ENCODE assay signal across 8 cellular contexts in the genomic region with DNA sequence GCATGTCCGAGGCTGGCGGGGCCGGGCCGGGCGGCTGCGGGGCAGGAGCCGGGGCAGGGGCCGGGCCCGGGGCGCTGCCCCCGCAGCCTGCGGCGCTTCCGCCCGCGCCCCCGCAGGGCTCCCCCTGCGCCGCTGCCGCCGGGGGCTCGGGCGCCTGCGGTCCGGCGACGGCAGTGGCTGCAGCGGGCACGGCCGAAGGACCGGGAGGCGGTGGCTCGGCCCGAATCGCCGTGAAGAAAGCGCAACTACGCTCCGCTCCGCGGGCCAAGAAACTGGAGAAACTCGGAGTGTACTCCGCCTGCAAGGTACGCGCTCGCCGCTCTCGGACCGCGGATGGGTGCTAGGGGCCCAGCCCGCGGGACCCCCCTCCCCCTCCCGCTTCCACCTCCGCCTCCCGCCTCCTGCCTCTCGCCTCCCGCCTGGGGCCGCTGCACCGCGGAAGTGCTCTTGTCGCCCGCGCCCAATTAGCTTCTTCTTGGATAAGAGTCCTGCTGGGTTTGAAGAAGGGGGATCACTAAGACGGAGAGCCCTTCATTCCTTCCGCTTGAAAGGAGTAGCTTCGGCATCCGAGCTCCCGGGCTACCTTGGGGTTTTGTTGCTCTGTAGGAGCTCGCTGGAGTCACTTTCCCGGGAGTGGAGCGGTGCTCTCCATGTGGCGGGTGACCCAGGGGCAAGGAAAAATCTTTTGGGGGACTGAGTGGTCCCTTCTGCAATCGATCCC. TPM values are rescaled to one million over a fixed set of nuclear protein-coding genes. Genes with fewer than 3 reads are reported as not detected.
DNase-seq lines count a peak whose midpoint lies in the region; ATAC-seq and TF ChIP-seq lines count a peak whose summit lies in the region.

No MANE protein-coding gene starts in this region.

- TF ChIP-seq CTCF in DND-41 (IDR thresholded peaks at IDR 0.05; ENCODE audit: borderline replicate concordance, extremely low read depth, low read length, poor library complexity, severe bottlenecking), result peak; percentile 34
- no peak for TF ChIP-seq CTCF in neural progenitor cell (IDR thresholded peaks at IDR 0.05)
- TF ChIP-seq CTCF in suprapubic skin (IDR thresholded peaks at IDR 0.05), result peak in 1 of 2 donors; percentile 8

- H3K4me1 Mint-ChIP-seq in activated naive CD4-positive, alpha-beta T cell treated with anti-CD3 and anti-CD28 coated beads for 36 hours (ENCODE audit: low read depth), result peaks cover 43% of the 10 kb centered on the region
- peaks cover 29% of the 10 kb centered on the region for H3K4me1 Mint-ChIP-seq in neural progenitor cell

- H3K36me3 Mint-ChIP-seq in activated naive CD4-positive, alpha-beta T cell treated with anti-CD3 and anti-CD28 coated beads for 36 hours (ENCODE audit: low read depth), result no peaks in the 10 kb centered on the region
- no peaks in the 10 kb centered on the region for H3K36me3 Mint-ChIP-seq in neural progenitor cell

- peak overlapping the region; percentile 92 for H3K27ac Mint-ChIP-seq in activated naive CD4-positive, alpha-beta T cell treated with anti-CD3 and anti-CD28 coated beads for 36 hours
- peak overlapping the region; percentile 93 for H3K27ac Mint-ChIP-seq in neural progenitor cell

- no peaks in the 10 kb centered on the region for H3K9me3 Mint-ChIP-seq in activated naive CD4-positive, alpha-beta T cell treated with anti-CD3 and anti-CD28 coated beads for 36 hours
- H3K9me3 Mint-ChIP-seq in neural progenitor cell, result no peaks in the 10 kb centered on the region

- H3K4me3 Mint-ChIP-seq in activated naive CD4-positive, alpha-beta T cell treated with anti-CD3 and anti-CD28 coated beads for 36 hours, result peak overlapping the region; percentile 95
- H3K4me3 Mint-ChIP-seq in neural progenitor cell, result peak overlapping the region; percentile 97

- TF ChIP-seq POLR2A in suprapubic skin (IDR thresholded peaks at IDR 0.05), result peak in 1 of 2 donors; percentile 10

- H3K4me2 ChIP-seq in DND-41 (ENCODE audit: insufficient read depth, low read length) (peak overlapping the region; percentile 95), neural progenitor cell (peak overlapping the region; percentile 90)

- peaks cover 11% of the 10 kb centered on the region for H3K27me3 ChIP-seq in DND-41 (ENCODE audit: insufficient read depth, low read length, poor library complexity)
- H3K27me3 ChIP-seq in HUES6 (ENCODE audit: control insufficient read depth, insufficient read depth, low read length), result peaks cover 22% of the 10 kb centered on the region
- H3K27me3 ChIP-seq in neural progenitor cell, result no peaks in the 10 kb centered on the region
- H3K27me3 ChIP-seq in suprapubic skin, result no peaks in the 10 kb centered on the region

- peak; percentile 34 for ATAC-seq in DND-41 (ENCODE audit: insufficient read depth, low read depth)
- peak; percentile 34 for ATAC-seq in GM21423 (IDR thresholded peaks at IDR 0.05; ENCODE audit: unreplicated experiment)

- intact Hi-C loops in activated naive CD4-positive, alpha-beta T cell treated with anti-CD3 and anti-CD28 coated beads for 36 hours (cut with micrococcal nuclease), result loop anchor here (1.0 to 5.0 kb wide), 3 partner anchors 14 to 1168 kb away; no protein-coding TSS in a partner anchor

- peaks cover 43% of the 10 kb centered on the region for H3F3A ChIP-seq in neural progenitor cell (ENCODE audit: low read depth)

- H3K4me1 ChIP-seq in DND-41 (ENCODE audit: insufficient read depth, low read length), result peaks cover 49% of the 10 kb centered on the region
- H3K4me1 ChIP-seq in HUES6 (ENCODE audit: control insufficient read depth, insufficient read depth, low read length), result 0 out of 2 replicates have a peak, but pooled peaks cover 7% of the 10 kb centered on the region
- H3K4me1 ChIP-seq in neural progenitor cell, result peaks cover 26% of the 10 kb centered on the region
- H3K4me1 ChIP-seq in suprapubic skin, result peaks cover 50% of the 10 kb centered on the region

- CTCF ChIA-PET in activated naive CD4-positive, alpha-beta T cell treated with anti-CD3 and anti-CD28 coated beads for 36 hours (lab: Charles Lee), result interaction anchor here (0.7 to 2.3 kb wide), 6 partner anchors 14 to 96 kb away, joined by 3 to 9 read pairs (median 4); no protein-coding TSS in a partner anchor

- H2AFZ ChIP-seq in DND-41 (ENCODE audit: low read depth, low read length) (peak overlapping the region; percentile 86), neural progenitor cell (replicated peaks) (peak overlapping the region; percentile 75)

- H3K27ac ChIP-seq in DND-41 (ENCODE audit: low read length) (peak overlapping the region; percentile 74), HUES6 (ENCODE audit: low read depth, low read length) (no peak overlapping the region; the same call in 1 of the 2 replicates), neural progenitor cell (peak overlapping the region; percentile 86), suprapubic skin (peak overlapping the region; percentile 90)

- DNase-seq in DND-41, result peak; percentile 75
- peak; percentile 82 for DNase-seq in SIG-M5 treated with dmso at 0.1 percent for 504 hours (lab: John Stamatoyannopoulos, UW; ENCODE audit: unreplicated experiment)
- peak; percentile 77 for DNase-seq in activated naive CD4-positive, alpha-beta T cell treated with anti-CD3 and anti-CD28 coated beads for 36 hours
- peak; percentile 68 for DNase-seq in foreskin melanocyte
- peak; percentile 94 for DNase-seq in neural progenitor cell (ENCODE audit: low spot score)
- peak; percentile 81 to 88 for DNase-seq in suprapubic skin (ENCODE audit: low spot score in 2 of 2)

- H3K4me3 ChIP-seq in DND-41 (ENCODE audit: low read depth in 1 of 2, low read length in 2 of 2), result peak overlapping the region; percentile 67 to 74
- peak overlapping the region; percentile 89 for H3K4me3 ChIP-seq in HUES6 (ENCODE audit: low read depth, low read length)
- peak overlapping the region; percentile 75 for H3K4me3 ChIP-seq in neural progenitor cell
- H3K4me3 ChIP-seq in suprapubic skin, result peak overlapping the region; percentile 92

- H3K27me3 Mint-ChIP-seq in activated naive CD4-positive, alpha-beta T cell treated with anti-CD3 and anti-CD28 coated beads for 36 hours (ENCODE audit: low read depth), result no peaks in the 10 kb centered on the region
- peaks cover 2% of the 10 kb centered on the region for H3K27me3 Mint-ChIP-seq in neural progenitor cell (ENCODE audit: insufficient read depth, low read depth)

- H3K9me3 ChIP-seq in DND-41 (ENCODE audit: insufficient read depth, low read length, severe bottlenecking) (no peaks in the 10 kb centered on the region), HUES6 (ENCODE audit: control insufficient read depth, insufficient read depth, low read depth, low read length) (no peaks in the 10 kb centered on the region), neural progenitor cell (ENCODE audit: low read depth) (no peaks in the 10 kb centered on the region), suprapubic skin (no peaks in the 10 kb centered on the region)

- no peak for TF ChIP-seq EP300 in suprapubic skin (IDR thresholded peaks at IDR 0.05)

- peaks cover 5% of the 10 kb centered on the region; the same call in 1 of the 2 replicates for H4K20me1 ChIP-seq in DND-41 (ENCODE audit: insufficient read depth, low read length)
- peaks cover 26% of the 10 kb centered on the region for H4K20me1 ChIP-seq in neural progenitor cell (ENCODE audit: low read depth)

- H3K79me2 ChIP-seq in DND-41 (ENCODE audit: insufficient read depth, low read length) (peaks cover 7% of the 10 kb centered on the region), neural progenitor cell (ENCODE audit: low read depth) (peaks cover 46% of the 10 kb centered on the region)

- H3K9ac ChIP-seq in DND-41 (ENCODE audit: low read depth, low read length) (peak overlapping the region; percentile 70), HUES6 (ENCODE audit: low read length) (peak overlapping the region; percentile 61), neural progenitor cell (peak overlapping the region; percentile 33)

- H3K36me3 ChIP-seq in DND-41 (ENCODE audit: insufficient read depth, low read length) (no peaks in the 10 kb centered on the region), HUES6 (ENCODE audit: control insufficient read depth, insufficient read depth, low read length) (no peaks in the 10 kb centered on the region), neural progenitor cell (no peaks in the 10 kb centered on the region), suprapubic skin (no peaks in the 10 kb centered on the region)

- WGBS in suprapubic skin, result under 1% methylated on average over 10 of the region's 73 CpGs

RNA-seq across cellular contexts. Expression of gene KAT2B, which starts 0.4 kb away (rescaled TPM):
- 10 to 100 TPM in 1 of 2 experiments, 1 to 10 TPM in 1; 9.4 to 11.5 TPM for total RNA-seq in activated naive CD4-positive, alpha-beta T cell treated with anti-CD3 and anti-CD28 coated beads for 36 hours
- 11.4 and 21.6 TPM in 2 replicates for total RNA-seq in neural progenitor cell (ENCODE audit: low replicate concordance)
- total RNA-seq in suprapubic skin, result 10 to 100 TPM; 35.7 to 63.7 (median 40.2) TPM

RNA-seq across cellular contexts. Expression of gene PP2D1, which starts 28.6 kb away (rescaled TPM):
- not detected for total RNA-seq in activated naive CD4-positive, alpha-beta T cell treated with anti-CD3 and anti-CD28 coated beads for 36 hours
- total RNA-seq in neural progenitor cell (ENCODE audit: low replicate concordance) (not detected in 2 replicates), suprapubic skin (not detected)
